11 cellular contexts compared by ENCODE assay signal in genomic region chr2:150620860-150621259, GRCh38.
A peak's percentile ranks its signal among the peaks of the same experiment; 100 is the strongest.
DNase-seq lines count a peak whose midpoint lies in the region; ATAC-seq and TF ChIP-seq lines count a peak whose summit lies in the region.
"Had no signal": no experiment of that assay in that cellular context is flagged by ENCODE, and none has a peak within 500 bp of the region (broad histone marks: within the 10 kb centered on the region; RNA-seq: fewer than 3 reads in every experiment).

No MANE protein-coding gene starts in this region.

- H3K18ac ChIP-seq in neuronal stem cell (ENCODE audit: low read length) = no peak overlapping the region

- TF ChIP-seq POLR2A in esophagus squamous epithelium (IDR thresholded peaks at IDR 0.05) = no peak

- H2BK15ac ChIP-seq in neuronal stem cell (ENCODE audit: low read length) = no peak overlapping the region

- no peaks in the 10 kb centered on the region for H3K79me1 ChIP-seq in neuronal stem cell (ENCODE audit: low read depth, low read length)

- H3K4me3 ChIP-seq in AG04450 (ENCODE audit: low read depth, low read length) (no peak overlapping the region), esophagus squamous epithelium (no peak overlapping the region), psoas muscle (no peak overlapping the region), neuronal stem cell (ENCODE audit: low read length in 2 of 2) (no peak overlapping the region)
- H3K4me3 ChIP-seq: spleen, upper lobe of right lung had no signal

- no peak overlapping the region for H2BK5ac ChIP-seq in neuronal stem cell (ENCODE audit: low read length)

- H2BK120ac ChIP-seq in neuronal stem cell (ENCODE audit: low read depth, low read length) = no peak overlapping the region

- CTCF ChIA-PET in AG04450 (lab: Charles Lee) = interaction anchor here (0.5 kb wide), 1 partner anchor 283 kb away, joined by 4 read pairs; no protein-coding TSS in a partner anchor
- CTCF ChIA-PET in RWPE1 (lab: Yijun Ruan, JAX) = interaction anchor here (0.7 to 0.9 kb wide), 2 partner anchors 10 to 618 kb away, joined by 3 to 5 read pairs; no protein-coding TSS in a partner anchor

- 81 to 87% methylated on average over 6 of the region's 6 CpGs for WGBS in esophagus squamous epithelium, 2 donors
- WGBS in psoas muscle, 3 donors = 41 to 67% (median 41%) methylated on average over 6 of the region's 6 CpGs
- no CpG with 5 or more reads among the region's 6 CpGs for WGBS in neuronal stem cell (ENCODE audit: extremely low coverage in 2 of 2, insufficient read length in 2 of 2, insufficient replicate concordance in 1 of 2), 2 donors

- no peaks in the 10 kb centered on the region for H3K9me3 ChIP-seq in AG04450 (ENCODE audit: control insufficient read depth, insufficient read depth, low read length)
- no peaks in the 10 kb centered on the region for H3K9me3 ChIP-seq in esophagus squamous epithelium
- no peaks in the 10 kb centered on the region for H3K9me3 ChIP-seq in psoas muscle
- H3K9me3 ChIP-seq in neuronal stem cell (replicated peaks in 1 of 2; ENCODE audit: control insufficient read depth in 2 of 2, insufficient read depth in 1 of 2, low read depth in 1 of 2, low read length in 2 of 2) = peaks cover 0 to 2% of the 10 kb centered on the region in 2 donors
- H3K9me3 ChIP-seq: spleen, upper lobe of right lung had no signal

- H3K4ac ChIP-seq in neuronal stem cell (ENCODE audit: low read length) = no peak overlapping the region

- no peaks in the 10 kb centered on the region for H3K27me3 ChIP-seq in AG04450 (ENCODE audit: control insufficient read depth, insufficient read depth, low read length)
- H3K27me3 ChIP-seq in esophagus squamous epithelium = no peaks in the 10 kb centered on the region
- H3K27me3 ChIP-seq in psoas muscle (ENCODE audit: insufficient read depth in 3 of 3, low read length in 2 of 3) = no peaks in the 10 kb centered on the region
- H3K27me3 ChIP-seq in neuronal stem cell (ENCODE audit: control insufficient read depth in 3 of 3, insufficient read depth in 3 of 3, low read depth in 1 of 3, low read length in 3 of 3) = peaks cover 0 to 2% (median 0%) of the 10 kb centered on the region in 3 experiments
- H3K27me3 ChIP-seq: spleen, upper lobe of right lung had no signal

- H2BK12ac ChIP-seq in neuronal stem cell (ENCODE audit: low read length) = no peak overlapping the region

- H2AFZ ChIP-seq in neuronal stem cell (ENCODE audit: low read length) = no peak overlapping the region

- no peak overlapping the region for H3K4me2 ChIP-seq in neuronal stem cell (ENCODE audit: insufficient read depth, low read length, poor library complexity, severe bottlenecking)

- peak overlapping the region; percentile 75 for H3K27ac ChIP-seq in AG04450 (ENCODE audit: low read depth, low read length)
- peak overlapping the region; percentile 73 for H3K27ac ChIP-seq in RWPE1
- peak overlapping the region in 3 of 4 donors; percentile 28 to 56 (median 55) for H3K27ac ChIP-seq in esophagus squamous epithelium
- peak overlapping the region; percentile 53 for H3K27ac ChIP-seq in psoas muscle
- no peak overlapping the region for H3K27ac ChIP-seq in neuronal stem cell (replicated peaks; ENCODE audit: low read length)
- H3K27ac ChIP-seq: upper lobe of right lung had no signal

- POLR2A ChIA-PET in AG04450 (lab: Yijun Ruan, JAX) (interaction anchor here (0.9 kb wide), 1 partner anchor 19 kb away, joined by 5 read pairs; no protein-coding TSS in a partner anchor), RWPE1 (lab: Yijun Ruan, JAX; ENCODE audit: low non-redundant PET) (no interaction called here)

- H3K4me1 ChIP-seq in esophagus squamous epithelium (peaks cover 0 to 16% (median 4%) of the 10 kb centered on the region in 3 donors), psoas muscle (peaks cover 4% of the 10 kb centered on the region), neuronal stem cell (ENCODE audit: control insufficient read depth in 2 of 2, insufficient read depth in 1 of 2, low read depth in 1 of 2, low read length in 2 of 2) (peaks cover 4 to 16% of the 10 kb centered on the region in 2 donors)
- H3K4me1 ChIP-seq: spleen, upper lobe of right lung had no signal

- no peaks in the 10 kb centered on the region for H3K36me3 ChIP-seq in esophagus squamous epithelium
- no peaks in the 10 kb centered on the region for H3K36me3 ChIP-seq in psoas muscle (ENCODE audit: insufficient read depth in 1 of 2, low read depth in 1 of 2)
- no peaks in the 10 kb centered on the region for H3K36me3 ChIP-seq in neuronal stem cell (replicated peaks in 1 of 2; ENCODE audit: control insufficient read depth in 2 of 2, insufficient read depth in 2 of 2, low read length in 2 of 2)
- H3K36me3 ChIP-seq: spleen, upper lobe of right lung had no signal

- DNase-seq in AG04450 (ENCODE audit: low read depth, low spot score) (no peak), RWPE1 (ENCODE audit: low spot score) (peak; percentile 26), esophagus squamous epithelium (lab: John Stamatoyannopoulos, UW) (no peak), psoas muscle (no peak), neuronal stem cell (ENCODE audit: low spot score) (no peak), hepatic stellate cell (ENCODE audit: low spot score) (no peak)
- no peak for DNase-seq in activated CD4-positive, CD25-positive, alpha-beta regulatory T cell (lab: John Stamatoyannopoulos, UW)
- DNase-seq: activated CD8-positive, alpha-beta T cell treated with anti-CD3 and anti-CD28 coated beads, Interleukin-2, amount 10 ng/mL, durations not matched to agents 7 days and 5 days; spleen; upper lobe of right lung had no signal

- peak in 1 of 4 donors; percentile 15 for ATAC-seq in psoas muscle
- no peak for ATAC-seq in HG02588 (IDR thresholded peaks at IDR 0.05; ENCODE audit: unreplicated experiment)
- ATAC-seq: activated CD8-positive, alpha-beta T cell treated with anti-CD3 and anti-CD28 coated beads, Interleukin-2, amount 10 ng/mL, durations not matched to agents 7 days and 5 days; upper lobe of right lung had no signal

- H4K91ac ChIP-seq in neuronal stem cell (ENCODE audit: low read depth, low read length, poor library complexity) = no peak overlapping the region

- no peak overlapping the region for H4K8ac ChIP-seq in neuronal stem cell (ENCODE audit: low read depth, low read length)

- no peak overlapping the region for H2AK5ac ChIP-seq in neuronal stem cell (ENCODE audit: low read depth, low read length)

- intact Hi-C loops in esophagus squamous epithelium (cut with DNase I) = no loop called here
- intact Hi-C loops in psoas muscle (cut with DNase I) = no loop called here

- TF ChIP-seq CTCF in AG04450 (IDR thresholded peaks at IDR 0.05; ENCODE audit: low read depth, low read length) = no peak
- TF ChIP-seq CTCF in RWPE1 (conservative IDR thresholded peaks at IDR 0.05; ENCODE audit: low read depth) = no peak
- TF ChIP-seq CTCF in esophagus squamous epithelium (IDR thresholded peaks at IDR 0.05) = no peak
- TF ChIP-seq CTCF in psoas muscle (IDR thresholded peaks at IDR 0.05) = no peak

- H3K14ac ChIP-seq in neuronal stem cell (ENCODE audit: low read length) = no peak overlapping the region

- no peak overlapping the region for H3K23ac ChIP-seq in neuronal stem cell (ENCODE audit: low read depth, low read length, poor library complexity)

- no peak overlapping the region for H3K9ac ChIP-seq in neuronal stem cell (ENCODE audit: low read depth, low read length, poor library complexity)
